In genomic region chr17:65183736-65184135, GRCh38 we compare ENCODE assay signal across 8 cellular contexts. TPM values are rescaled to one million over a fixed set of nuclear protein-coding genes. Genes with fewer than 3 reads are reported as not detected.
DNase-seq lines count a peak whose midpoint lies in the region; ATAC-seq and TF ChIP-seq lines count a peak whose summit lies in the region.

No MANE protein-coding gene starts in this region.

- intact Hi-C loops in activated CD8-positive, alpha-beta T cell treated with anti-CD3 and anti-CD28 coated beads for 36 hours (cut with micrococcal nuclease), result no loop called here
- intact Hi-C loops in thyroid gland (cut with DNase I), result no loop called here

- TF ChIP-seq POLR2A in thyroid gland (IDR thresholded peaks at IDR 0.05), result no peak

- no peak for DNase-seq in activated CD8-positive, alpha-beta T cell treated with anti-CD3 and anti-CD28 coated beads, Interleukin-2, amount 10 ng/mL, durations not matched to agents 7 days and 5 days
- DNase-seq in activated CD8-positive, alpha-beta T cell treated with anti-CD3 and anti-CD28 coated beads for 36 hours, result no peak
- DNase-seq in adipocyte (ENCODE audit: low read depth), result peak; percentile 61
- peak; percentile 83 for DNase-seq in iPS DF 6.9 (ENCODE audit: low read depth, low spot score)
- DNase-seq in thyroid gland, result peak; percentile 17 to 60
- DNase-seq in DMS53 treated with DMSO at 0.1 percent for 48 hours (lab: John Stamatoyannopoulos, UW; ENCODE audit: unreplicated experiment), result no peak

- H3K36me3 Mint-ChIP-seq in activated CD8-positive, alpha-beta T cell treated with anti-CD3 and anti-CD28 coated beads, Interleukin-2, amount 10 ng/mL, durations not matched to agents 7 days and 5 days (ENCODE audit: low read depth), result no peaks in the 10 kb centered on the region
- no peaks in the 10 kb centered on the region for H3K36me3 Mint-ChIP-seq in activated CD8-positive, alpha-beta T cell treated with anti-CD3 and anti-CD28 coated beads for 36 hours (ENCODE audit: low read depth)

- peak overlapping the region; percentile 17 for H3K27ac Mint-ChIP-seq in activated CD8-positive, alpha-beta T cell treated with anti-CD3 and anti-CD28 coated beads, Interleukin-2, amount 10 ng/mL, durations not matched to agents 7 days and 5 days
- no peak overlapping the region for H3K27ac Mint-ChIP-seq in activated CD8-positive, alpha-beta T cell treated with anti-CD3 and anti-CD28 coated beads for 36 hours

- H3K9me3 ChIP-seq in adipocyte (ENCODE audit: control insufficient read depth, low read length) (peaks cover 5% of the 10 kb centered on the region), iPS DF 6.9 (ENCODE audit: control insufficient read depth, insufficient read depth, low read length) (no peaks in the 10 kb centered on the region), thyroid gland (no peaks in the 10 kb centered on the region)

- CTCF ChIA-PET in activated CD8-positive, alpha-beta T cell treated with anti-CD3 and anti-CD28 coated beads, Interleukin-2, amount 10 ng/mL, durations not matched to agents 7 days and 5 days (lab: Charles Lee), result interaction anchor here (1.2 kb wide), 1 partner anchor 15 kb away, joined by 3 read pairs; no protein-coding TSS in a partner anchor
- CTCF ChIA-PET in activated CD8-positive, alpha-beta T cell treated with anti-CD3 and anti-CD28 coated beads for 36 hours (lab: Charles Lee), result no interaction called here

- peaks cover 2% of the 10 kb centered on the region for H3K27me3 ChIP-seq in adipocyte (replicated peaks; ENCODE audit: control insufficient read depth, insufficient read depth, low read length)
- H3K27me3 ChIP-seq in iPS DF 6.9 (ENCODE audit: control insufficient read depth, insufficient read depth, low read length), result no peaks in the 10 kb centered on the region
- H3K27me3 ChIP-seq in thyroid gland, result no peaks in the 10 kb centered on the region

- no peaks in the 10 kb centered on the region for H3K36me3 ChIP-seq in adipocyte (ENCODE audit: control insufficient read depth, insufficient read depth, low read length, severe bottlenecking)
- H3K36me3 ChIP-seq in iPS DF 6.9 (ENCODE audit: control insufficient read depth, insufficient read depth, low read length), result no peaks in the 10 kb centered on the region
- H3K36me3 ChIP-seq in thyroid gland, result no peaks in the 10 kb centered on the region

- no peak for ATAC-seq in activated CD8-positive, alpha-beta T cell treated with anti-CD3 and anti-CD28 coated beads, Interleukin-2, amount 10 ng/mL, durations not matched to agents 7 days and 5 days
- ATAC-seq in activated CD8-positive, alpha-beta T cell treated with anti-CD3 and anti-CD28 coated beads for 36 hours, result no peak
- ATAC-seq in HG03039 (IDR thresholded peaks at IDR 0.05; ENCODE audit: unreplicated experiment) (no peak), HG03432 (IDR thresholded peaks at IDR 0.05; ENCODE audit: unreplicated experiment) (no peak)

- no peak for TF ChIP-seq CTCF in activated CD8-positive, alpha-beta T cell treated with anti-CD3 and anti-CD28 coated beads for 36 hours (IDR thresholded peaks at IDR 0.05)
- TF ChIP-seq CTCF in thyroid gland (IDR thresholded peaks at IDR 0.05), result no peak

- POLR2A ChIA-PET in activated CD8-positive, alpha-beta T cell treated with anti-CD3 and anti-CD28 coated beads, Interleukin-2, amount 10 ng/mL, durations not matched to agents 7 days and 5 days (lab: Charles Lee), result interaction anchor here (1.0 kb wide), 1 partner anchor 83 kb away, joined by 3 read pairs; no protein-coding TSS in a partner anchor
- POLR2A ChIA-PET in activated CD8-positive, alpha-beta T cell treated with anti-CD3 and anti-CD28 coated beads for 36 hours (lab: Charles Lee), result interaction anchor here (1.5 kb wide), 1 partner anchor 10 kb away, joined by 4 read pairs; no protein-coding TSS in a partner anchor

- H3K4me1 Mint-ChIP-seq in activated CD8-positive, alpha-beta T cell treated with anti-CD3 and anti-CD28 coated beads, Interleukin-2, amount 10 ng/mL, durations not matched to agents 7 days and 5 days (ENCODE audit: low read depth), result peaks cover 58% of the 10 kb centered on the region
- peaks cover 46% of the 10 kb centered on the region for H3K4me1 Mint-ChIP-seq in activated CD8-positive, alpha-beta T cell treated with anti-CD3 and anti-CD28 coated beads for 36 hours (ENCODE audit: low read depth)

- H3K4me3 ChIP-seq in adipocyte (ENCODE audit: low read length), result no peak overlapping the region
- H3K4me3 ChIP-seq in iPS DF 6.9 (ENCODE audit: low read length), result no peak overlapping the region
- no peak overlapping the region for H3K4me3 ChIP-seq in thyroid gland (replicated peaks in 1 of 3)

- WGBS in iPS DF 6.9 (ENCODE audit: insufficient coverage, insufficient read length), result no CpG with 5 or more reads among the region's 6 CpGs
- 11 to 13% methylated on average over 6 of the region's 6 CpGs for WGBS in thyroid gland, 2 donors

- H3K9me3 Mint-ChIP-seq in activated CD8-positive, alpha-beta T cell treated with anti-CD3 and anti-CD28 coated beads, Interleukin-2, amount 10 ng/mL, durations not matched to agents 7 days and 5 days (ENCODE audit: insufficient read depth), result no peaks in the 10 kb centered on the region
- H3K9me3 Mint-ChIP-seq in activated CD8-positive, alpha-beta T cell treated with anti-CD3 and anti-CD28 coated beads for 36 hours, result no peaks in the 10 kb centered on the region

- no peaks in the 10 kb centered on the region for H3K27me3 Mint-ChIP-seq in activated CD8-positive, alpha-beta T cell treated with anti-CD3 and anti-CD28 coated beads, Interleukin-2, amount 10 ng/mL, durations not matched to agents 7 days and 5 days (ENCODE audit: low read depth)
- H3K27me3 Mint-ChIP-seq in activated CD8-positive, alpha-beta T cell treated with anti-CD3 and anti-CD28 coated beads for 36 hours, result peaks cover 6% of the 10 kb centered on the region

- no peak overlapping the region for H3K4me3 Mint-ChIP-seq in activated CD8-positive, alpha-beta T cell treated with anti-CD3 and anti-CD28 coated beads, Interleukin-2, amount 10 ng/mL, durations not matched to agents 7 days and 5 days
- H3K4me3 Mint-ChIP-seq in activated CD8-positive, alpha-beta T cell treated with anti-CD3 and anti-CD28 coated beads for 36 hours, result no peak overlapping the region

- no peak overlapping the region for H3K9ac ChIP-seq in adipocyte (ENCODE audit: low read length)

- H3K4me1 ChIP-seq in adipocyte (ENCODE audit: control insufficient read depth, insufficient read depth, low read length) (peaks cover 3% of the 10 kb centered on the region), iPS DF 6.9 (ENCODE audit: control insufficient read depth, insufficient read depth, low read length) (peaks cover 10% of the 10 kb centered on the region), thyroid gland (peaks cover 0 to 11% of the 10 kb centered on the region in 2 donors)

- no peak overlapping the region for H3K27ac ChIP-seq in iPS DF 6.9 (ENCODE audit: low read length)
- no peak overlapping the region for H3K27ac ChIP-seq in thyroid gland

RNA-seq across cellular contexts. Expression of gene RGS9, which starts 46.6 kb away (rescaled TPM):
- total RNA-seq in activated CD8-positive, alpha-beta T cell treated with anti-CD3 and anti-CD28 coated beads, Interleukin-2, amount 10 ng/mL, durations not matched to agents 7 days and 5 days, result 1 to 10 TPM; 4.8 to 5.7 TPM
- 1 to 10 TPM; 1.3 to 1.9 TPM for total RNA-seq in activated CD8-positive, alpha-beta T cell treated with anti-CD3 and anti-CD28 coated beads for 36 hours
- 10 to 100 TPM in 1 of 4 donors, 1 to 10 TPM in 3; 6.0 to 15.5 (median 6.7) TPM for total RNA-seq in thyroid gland

Comparison
In these comparisons a context has a peak if more than half of its experiments do, and no peak if none do; other contexts are left out.
1. DNase-seq: peak in adipocyte (single experiment), iPS DF 6.9 (single experiment) and thyroid gland (2 of 2); none in activated CD8-positive, alpha-beta T cell treated with anti-CD3 and anti-CD28 coated beads, Interleukin-2, amount 10 ng/mL, durations not matched to agents 7 days and 5 days (single experiment), activated CD8-positive, alpha-beta T cell treated with anti-CD3 and anti-CD28 coated beads for 36 hours (single experiment) and DMS53 treated with DMSO at 0.1 percent for 48 hours (single experiment).